1 cellular context compared by ENCODE assay signal in the genomic region with DNA sequence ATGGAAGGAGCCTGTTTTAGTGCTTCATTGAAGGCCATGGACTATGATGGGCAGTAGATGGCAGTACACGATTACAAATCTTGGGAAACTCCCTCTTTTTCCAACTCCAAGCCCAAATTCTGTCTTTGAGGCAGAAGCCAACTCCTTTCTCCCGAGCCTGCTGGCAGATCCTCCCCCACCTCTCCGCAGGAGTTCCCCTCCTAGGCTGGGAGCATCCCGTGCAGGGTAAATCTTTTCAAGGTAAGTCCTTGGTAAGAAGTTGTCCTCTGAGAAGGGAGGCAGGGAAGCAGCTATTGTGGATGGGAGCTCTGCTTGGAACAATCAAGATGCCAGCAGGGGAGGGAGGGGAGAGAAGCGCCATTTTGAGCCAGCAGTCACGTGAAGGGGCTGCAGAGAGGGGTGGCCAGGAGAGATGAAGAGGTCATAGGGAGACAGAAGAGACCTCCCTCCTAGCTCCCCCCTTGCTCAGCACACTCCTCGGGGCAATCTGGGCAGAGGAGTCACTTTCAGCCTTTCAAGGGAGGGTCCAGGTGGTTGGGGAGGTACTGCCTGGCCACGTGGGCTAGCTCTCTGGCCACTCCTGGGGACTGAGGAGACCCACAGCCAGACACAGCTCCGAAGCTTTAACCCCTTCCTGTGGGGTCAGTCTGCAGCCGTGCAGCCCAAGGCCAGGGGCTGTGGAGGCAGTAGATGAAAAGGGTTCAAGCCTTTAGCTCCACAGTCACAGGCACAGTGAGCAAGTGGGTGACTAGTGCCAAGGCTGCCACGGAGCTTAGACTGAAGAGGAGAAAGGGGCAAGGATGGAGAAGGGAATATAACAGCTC.
TF ChIP-seq lines count a peak whose summit lies in the region.

No MANE protein-coding gene starts in this region.

TF ChIP-seq in HepG2, 621 proteins besides CTCF, POLR2A, EP300 and RAD21 (continued from another document):
- TF ChIP-seq, protein P1, sequence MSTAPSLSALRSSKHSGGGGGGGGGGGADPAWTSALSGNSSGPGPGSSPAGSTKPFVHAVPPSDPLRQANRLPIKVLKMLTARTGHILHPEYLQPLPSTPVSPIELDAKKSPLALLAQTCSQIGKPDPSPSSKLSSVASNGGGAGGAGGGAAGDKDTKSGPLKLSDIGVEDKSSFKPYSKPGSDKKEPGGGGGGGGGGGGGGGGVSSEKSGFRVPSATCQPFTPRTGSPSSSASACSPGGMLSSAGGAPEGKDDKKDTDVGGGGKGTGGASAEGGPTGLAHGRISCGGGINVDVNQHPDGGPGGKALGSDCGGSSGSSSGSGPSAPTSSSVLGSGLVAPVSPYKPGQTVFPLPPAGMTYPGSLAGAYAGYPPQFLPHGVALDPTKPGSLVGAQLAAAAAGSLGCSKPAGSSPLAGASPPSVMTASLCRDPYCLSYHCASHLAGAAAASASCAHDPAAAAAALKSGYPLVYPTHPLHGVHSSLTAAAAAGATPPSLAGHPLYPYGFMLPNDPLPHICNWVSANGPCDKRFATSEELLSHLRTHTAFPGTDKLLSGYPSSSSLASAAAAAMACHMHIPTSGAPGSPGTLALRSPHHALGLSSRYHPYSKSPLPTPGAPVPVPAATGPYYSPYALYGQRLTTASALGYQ (CRISPR knock-in tag; IDR thresholded peaks at IDR 0.05): peak; percentile 40; the same call in 1 of the 2 replicates
- TF ChIP-seq, protein P2, sequence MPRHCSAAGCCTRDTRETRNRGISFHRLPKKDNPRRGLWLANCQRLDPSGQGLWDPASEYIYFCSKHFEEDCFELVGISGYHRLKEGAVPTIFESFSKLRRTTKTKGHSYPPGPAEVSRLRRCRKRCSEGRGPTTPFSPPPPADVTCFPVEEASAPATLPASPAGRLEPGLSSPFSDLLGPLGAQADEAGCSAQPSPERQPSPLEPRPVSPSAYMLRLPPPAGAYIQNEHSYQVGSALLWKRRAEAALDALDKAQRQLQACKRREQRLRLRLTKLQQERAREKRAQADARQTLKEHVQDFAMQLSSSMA (CRISPR knock-in tag; IDR thresholded peaks at IDR 0.05): no peak
- TF ChIP-seq ARHGAP35 (CRISPR knock-in tag; IDR thresholded peaks at IDR 0.05; ENCODE audit: borderline replicate concordance) (0 out of 2 replicates have a peak, but pooled peaks have one; percentile 60), NBN (conservative IDR thresholded peaks at IDR 0.05) (no peak), KAT2B (IDR thresholded peaks at IDR 0.05; ENCODE audit: borderline replicate concordance, low read depth, low read length) (no peak), TEAD2 (CRISPR knock-in tag; IDR thresholded peaks at IDR 0.05) (0 out of 2 replicates have a peak, but pooled peaks have one; percentile 35), ZBTB38 (CRISPR knock-in tag; IDR thresholded peaks at IDR 0.05) (no peak), ZNF703 (CRISPR knock-in tag; IDR thresholded peaks at IDR 0.05; ENCODE audit: borderline replicate concordance) (no peak), GATAD2A (CRISPR knock-in tag; IDR thresholded peaks at IDR 0.05) (no peak; the same call in 1 of the 2 replicates), HOXA7 (CRISPR knock-in tag; IDR thresholded peaks at IDR 0.05) (no peak), HOXA5 (CRISPR knock-in tag; IDR thresholded peaks at IDR 0.05) (peak; percentile 71), ZNF296 (CRISPR knock-in tag; conservative IDR thresholded peaks at IDR 0.05) (no peak), MEIS2 (CRISPR knock-in tag; IDR thresholded peaks at IDR 0.05) (no peak), GATAD1 (CRISPR knock-in tag; IDR thresholded peaks at IDR 0.05) (peak; percentile 74), TGIF2 (CRISPR knock-in tag; IDR thresholded peaks at IDR 0.05) (peak; percentile 88; the same call in 1 of the 2 replicates), ZSCAN29 (CRISPR knock-in tag; conservative IDR thresholded peaks at IDR 0.05) (no peak), ZNF441 (CRISPR knock-in tag; IDR thresholded peaks at IDR 0.05; ENCODE audit: borderline replicate concordance) (0 out of 2 replicates have a peak, but pooled peaks have one; percentile 50), WIZ (CRISPR knock-in tag; IDR thresholded peaks at IDR 0.05) (peak; percentile 82), BRCA1 (CRISPR knock-in tag; IDR thresholded peaks at IDR 0.05) (0 out of 2 replicates have a peak, but pooled peaks have one; percentile 46), HNRNPUL1 (IDR thresholded peaks at IDR 0.05; ENCODE audit: low read depth, low read length) (no peak), CBX1 (IDR thresholded peaks at IDR 0.05; ENCODE audit: low read depth) (peak; percentile 36), FOXJ3 (CRISPR knock-in tag; IDR thresholded peaks at IDR 0.05; ENCODE audit: borderline replicate concordance) (no peak), ZFP1 (CRISPR knock-in tag; IDR thresholded peaks at IDR 0.05) (no peak), ZNF3 (CRISPR knock-in tag; IDR thresholded peaks at IDR 0.05) (no peak), ZNF547 (CRISPR knock-in tag; IDR thresholded peaks at IDR 0.05) (0 out of 2 replicates have a peak, but pooled peaks have one; percentile 43), ZNF256 (CRISPR knock-in tag; conservative IDR thresholded peaks at IDR 0.05) (no peak), YY1 (IDR thresholded peaks at IDR 0.05; ENCODE audit: insufficient read depth, insufficient replicate concordance, low read depth, low read length) (peak; percentile 91), KLF6 (CRISPR knock-in tag; IDR thresholded peaks at IDR 0.05) (peak; percentile 50), ZNF264 (CRISPR knock-in tag; IDR thresholded peaks at IDR 0.05) (no peak)
- TF ChIP-seq, protein P3, sequence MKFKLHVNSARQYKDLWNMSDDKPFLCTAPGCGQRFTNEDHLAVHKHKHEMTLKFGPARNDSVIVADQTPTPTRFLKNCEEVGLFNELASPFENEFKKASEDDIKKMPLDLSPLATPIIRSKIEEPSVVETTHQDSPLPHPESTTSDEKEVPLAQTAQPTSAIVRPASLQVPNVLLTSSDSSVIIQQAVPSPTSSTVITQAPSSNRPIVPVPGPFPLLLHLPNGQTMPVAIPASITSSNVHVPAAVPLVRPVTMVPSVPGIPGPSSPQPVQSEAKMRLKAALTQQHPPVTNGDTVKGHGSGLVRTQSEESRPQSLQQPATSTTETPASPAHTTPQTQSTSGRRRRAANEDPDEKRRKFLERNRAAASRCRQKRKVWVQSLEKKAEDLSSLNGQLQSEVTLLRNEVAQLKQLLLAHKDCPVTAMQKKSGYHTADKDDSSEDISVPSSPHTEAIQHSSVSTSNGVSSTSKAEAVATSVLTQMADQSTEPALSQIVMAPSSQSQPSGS (CRISPR knock-in tag; IDR thresholded peaks at IDR 0.05): peak; percentile 21; the same call in 1 of the 2 replicates
- TF ChIP-seq, protein P4, sequence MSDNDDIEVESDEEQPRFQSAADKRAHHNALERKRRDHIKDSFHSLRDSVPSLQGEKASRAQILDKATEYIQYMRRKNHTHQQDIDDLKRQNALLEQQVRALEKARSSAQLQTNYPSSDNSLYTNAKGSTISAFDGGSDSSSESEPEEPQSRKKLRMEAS (IDR thresholded peaks at IDR 0.05): peak; percentile 77
- TF ChIP-seq, protein P5, sequence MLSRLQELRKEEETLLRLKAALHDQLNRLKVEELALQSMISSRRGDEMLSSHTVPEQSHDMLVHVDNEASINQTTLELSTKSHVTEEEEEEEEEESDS (CRISPR knock-in tag; IDR thresholded peaks at IDR 0.05; ENCODE audit: borderline replicate concordance): no peak
- TF ChIP-seq, protein P6, sequence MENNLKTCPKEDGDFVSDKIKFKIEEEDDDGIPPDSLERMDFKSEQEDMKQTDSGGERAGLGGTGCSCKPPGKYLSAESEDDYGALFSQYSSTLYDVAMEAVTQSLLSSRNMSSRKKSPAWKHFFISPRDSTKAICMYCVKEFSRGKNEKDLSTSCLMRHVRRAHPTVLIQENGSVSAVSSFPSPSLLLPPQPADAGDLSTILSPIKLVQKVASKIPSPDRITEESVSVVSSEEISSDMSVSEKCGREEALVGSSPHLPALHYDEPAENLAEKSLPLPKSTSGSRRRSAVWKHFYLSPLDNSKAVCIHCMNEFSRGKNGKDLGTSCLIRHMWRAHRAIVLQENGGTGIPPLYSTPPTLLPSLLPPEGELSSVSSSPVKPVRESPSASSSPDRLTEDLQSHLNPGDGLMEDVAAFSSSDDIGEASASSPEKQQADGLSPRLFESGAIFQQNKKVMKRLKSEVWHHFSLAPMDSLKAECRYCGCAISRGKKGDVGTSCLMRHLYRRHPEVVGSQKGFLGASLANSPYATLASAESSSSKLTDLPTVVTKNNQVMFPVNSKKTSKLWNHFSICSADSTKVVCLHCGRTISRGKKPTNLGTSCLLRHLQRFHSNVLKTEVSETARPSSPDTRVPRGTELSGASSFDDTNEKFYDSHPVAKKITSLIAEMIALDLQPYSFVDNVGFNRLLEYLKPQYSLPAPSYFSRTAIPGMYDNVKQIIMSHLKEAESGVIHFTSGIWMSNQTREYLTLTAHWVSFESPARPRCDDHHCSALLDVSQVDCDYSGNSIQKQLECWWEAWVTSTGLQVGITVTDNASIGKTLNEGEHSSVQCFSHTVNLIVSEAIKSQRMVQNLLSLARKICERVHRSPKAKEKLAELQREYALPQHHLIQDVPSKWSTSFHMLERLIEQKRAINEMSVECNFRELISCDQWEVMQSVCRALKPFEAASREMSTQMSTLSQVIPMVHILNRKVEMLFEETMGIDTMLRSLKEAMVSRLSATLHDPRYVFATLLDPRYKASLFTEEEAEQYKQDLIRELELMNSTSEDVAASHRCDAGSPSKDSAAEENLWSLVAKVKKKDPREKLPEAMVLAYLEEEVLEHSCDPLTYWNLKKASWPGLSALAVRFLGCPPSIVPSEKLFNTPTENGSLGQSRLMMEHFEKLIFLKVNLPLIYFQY (CRISPR knock-in tag; IDR thresholded peaks at IDR 0.05; ENCODE audit: borderline replicate concordance): 0 out of 2 replicates have a peak, but pooled peaks have one; percentile 14
